Comparison of ENCODE assay signal across 1 cellular context in the genomic region with DNA sequence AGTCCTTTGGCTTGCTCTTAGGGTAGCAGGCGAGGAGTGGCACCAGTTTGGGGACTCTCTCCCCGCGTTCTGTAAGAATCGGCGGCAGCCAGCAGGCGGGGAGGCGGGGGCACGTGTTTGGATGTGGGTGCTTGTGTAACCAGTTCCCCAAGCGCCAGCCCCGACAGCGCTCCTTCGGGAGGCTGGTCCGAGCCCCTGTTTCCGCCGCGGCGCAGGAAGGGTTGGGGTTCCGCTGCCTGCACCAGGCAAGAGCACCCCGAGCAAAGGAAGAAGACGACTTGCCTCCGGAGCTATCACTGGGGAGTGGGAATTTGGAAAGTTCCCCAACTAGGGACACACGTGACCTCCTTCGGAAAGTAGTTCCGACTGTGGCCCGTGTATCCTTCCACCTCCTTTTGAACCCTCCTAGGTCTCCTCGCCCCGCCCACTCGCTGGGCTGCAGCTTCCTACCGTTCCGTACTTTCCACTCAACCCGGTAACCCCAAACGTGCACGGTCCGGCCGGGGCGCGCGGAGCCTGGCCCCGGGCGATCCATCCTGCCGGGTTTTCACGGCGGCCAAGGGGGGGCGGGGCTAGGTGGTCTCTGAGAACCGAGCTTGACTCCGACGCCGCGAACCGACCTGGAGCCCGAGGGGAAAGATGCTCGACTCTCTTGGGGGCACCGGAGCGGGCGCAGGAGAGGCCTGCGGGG.
TF ChIP-seq lines count a peak whose summit lies in the region.

No MANE protein-coding gene starts in this region.

TF ChIP-seq in A549, 52 proteins besides CTCF, POLR2A, EP300 and RAD21 (continued from another document):
- TF ChIP-seq MAX (IDR thresholded peaks at IDR 0.05): peak; percentile 96
- TF ChIP-seq FOSL2 (IDR thresholded peaks at IDR 0.05): no peak
- peak; percentile 53 for TF ChIP-seq FOSL2 (CRISPR knock-in tag; IDR thresholded peaks at IDR 0.05)
- no peak for TF ChIP-seq PHF8 (IDR thresholded peaks at IDR 0.05; ENCODE audit: borderline replicate concordance, low read depth)
- TF ChIP-seq E2F6 (IDR thresholded peaks at IDR 0.05; ENCODE audit: borderline replicate concordance, low read depth): peak; percentile 91
- no peak for TF ChIP-seq NFE2L2 (conservative IDR thresholded peaks at IDR 0.05; ENCODE audit: low read length)
- peak; percentile 88 for TF ChIP-seq MAZ (IDR thresholded peaks at IDR 0.05; ENCODE audit: borderline replicate concordance, low read depth, low read length)
- TF ChIP-seq KDM1A (IDR thresholded peaks at IDR 0.05; ENCODE audit: low read depth): no peak
- TF ChIP-seq EHF (CRISPR knock-in tag; IDR thresholded peaks at IDR 0.05): 0 out of 2 replicates have a peak, but pooled peaks have one; percentile 17
- peak; percentile 94 for TF ChIP-seq USF2 (IDR thresholded peaks at IDR 0.05)
- peak in 1 of 2 experiments; percentile 37; a peak in 1 of 4 replicates for TF ChIP-seq CEBPB (IDR thresholded peaks at IDR 0.05)
- peak; percentile 70; the same call in 1 of the 2 replicates for TF ChIP-seq HOXB13 (CRISPR knock-in tag; IDR thresholded peaks at IDR 0.05; ENCODE audit: low read depth)
- TF ChIP-seq RFX5 (IDR thresholded peaks at IDR 0.05): no peak
- TF ChIP-seq CHD2 (IDR thresholded peaks at IDR 0.05; ENCODE audit: low read length, partially characterized antibody): peak; percentile 68
- TF ChIP-seq MYC (IDR thresholded peaks at IDR 0.05; ENCODE audit: borderline replicate concordance, low read length): peak; percentile 82
- TF ChIP-seq HOXA7 (CRISPR knock-in tag; IDR thresholded peaks at IDR 0.05): no peak
- TF ChIP-seq SMC3 (IDR thresholded peaks at IDR 0.05): peak; percentile 43; the same call in 2 of the 3 replicates
- no peak for TF ChIP-seq RNF2 (IDR thresholded peaks at IDR 0.05; ENCODE audit: borderline replicate concordance, low read depth)
- no peak for TF ChIP-seq CBX2 (IDR thresholded peaks at IDR 0.05; ENCODE audit: borderline replicate concordance, low read depth)
